In the genomic region with DNA sequence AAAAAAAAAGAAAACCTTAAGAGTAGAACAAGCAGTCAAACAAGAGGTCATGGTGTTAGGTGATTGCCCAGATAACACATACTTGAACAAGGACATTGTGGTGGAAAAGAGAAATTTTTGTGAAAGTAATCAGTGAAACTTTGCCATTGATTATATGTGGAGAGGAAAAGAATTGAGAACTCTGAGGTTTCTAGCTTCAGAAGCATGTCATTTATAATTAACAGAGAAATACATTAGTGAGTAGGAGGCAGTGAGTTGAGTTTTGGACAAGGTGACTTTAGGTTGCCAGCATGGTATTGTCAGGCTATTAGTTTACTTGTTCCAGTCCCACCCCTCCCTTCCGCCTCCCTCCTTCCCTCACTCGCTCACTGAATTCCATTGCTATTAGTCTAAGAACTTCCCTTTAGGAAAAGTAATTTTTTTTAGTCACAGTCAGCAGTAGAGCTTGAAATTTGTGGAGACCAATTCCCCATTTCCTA, we compare ENCODE assay signal across 10 cellular contexts. TPM values are rescaled to one million over a fixed set of nuclear protein-coding genes. Genes with fewer than 3 reads are reported as not detected.
A peak's percentile ranks its signal among the peaks of the same experiment; 100 is the strongest.
DNase-seq lines count a peak whose midpoint lies in the region; ATAC-seq and TF ChIP-seq lines count a peak whose summit lies in the region.
"Had no signal": no experiment of that assay in that cellular context is flagged by ENCODE, and none has a peak within 500 bp of the region (broad histone marks: within the 10 kb centered on the region; RNA-seq: fewer than 3 reads in every experiment).

No MANE protein-coding gene starts in this region.

- H3K27ac Mint-ChIP-seq in activated naive CD4-positive, alpha-beta T cell treated with anti-CD3 and anti-CD28 coated beads for 36 hours = peak overlapping the region; percentile 94
- H3K27ac Mint-ChIP-seq in type B pancreatic cell = peak overlapping the region; percentile 89
- H3K27ac Mint-ChIP-seq in CD4-positive, alpha-beta T cell = no peak overlapping the region

- H3K4me1 Mint-ChIP-seq in activated naive CD4-positive, alpha-beta T cell treated with anti-CD3 and anti-CD28 coated beads for 36 hours (ENCODE audit: low read depth) = peaks cover 85% of the 10 kb centered on the region
- peaks cover 73% of the 10 kb centered on the region for H3K4me1 Mint-ChIP-seq in type B pancreatic cell (ENCODE audit: unreplicated experiment)
- peaks cover 91% of the 10 kb centered on the region for H3K4me1 Mint-ChIP-seq in CD4-positive, alpha-beta T cell (ENCODE audit: low read depth)

- DNase-seq in activated naive CD4-positive, alpha-beta T cell treated with anti-CD3 and anti-CD28 coated beads for 36 hours = no peak
- DNase-seq in activated naive CD4-positive, alpha-beta T cell treated with Interleukin-2 at 50 U/mL for 16 hours = no peak
- peak; percentile 69 to 79 for DNase-seq in SJSA1 (ENCODE audit: low read depth in 1 of 2, low spot score in 2 of 2)
- DNase-seq in fibroblast of peridontal ligament (ENCODE audit: extremely low read depth) = peak; percentile 73
- no peak for DNase-seq in type B pancreatic cell (ENCODE audit: extremely low spot score, unreplicated experiment)
- DNase-seq in retina = no peak
- no peak for DNase-seq in CD4-positive, alpha-beta T cell
- DNase-seq in activated CD4-positive, alpha-beta T cell treated with anti-CD3 and anti-CD28 coated beads for 1 hour = no peak
- DNase-seq: left ventricle myocardium inferior had no signal

- H3K27ac ChIP-seq in SJSA1 = peak overlapping the region; percentile 27
- no peak overlapping the region for H3K27ac ChIP-seq in CD4-positive, alpha-beta T cell (ENCODE audit: low read depth, low read length)
- H3K27ac ChIP-seq: left ventricle myocardium inferior had no signal

- no peaks in the 10 kb centered on the region for H3K9me3 ChIP-seq in SJSA1 (replicated peaks)
- no peaks in the 10 kb centered on the region for H3K9me3 ChIP-seq in CD4-positive, alpha-beta T cell (ENCODE audit: control insufficient read depth, low read length)
- H3K9me3 ChIP-seq: left ventricle myocardium inferior, suprapubic skin had no signal

- peaks cover 9% of the 10 kb centered on the region for H3K36me3 Mint-ChIP-seq in activated naive CD4-positive, alpha-beta T cell treated with anti-CD3 and anti-CD28 coated beads for 36 hours (ENCODE audit: low read depth)
- peaks cover 9% of the 10 kb centered on the region for H3K36me3 Mint-ChIP-seq in type B pancreatic cell
- peaks cover 6% of the 10 kb centered on the region for H3K36me3 Mint-ChIP-seq in CD4-positive, alpha-beta T cell (ENCODE audit: low read depth)

- peaks cover 5% of the 10 kb centered on the region for H3K9me3 Mint-ChIP-seq in activated naive CD4-positive, alpha-beta T cell treated with anti-CD3 and anti-CD28 coated beads for 36 hours
- H3K9me3 Mint-ChIP-seq in type B pancreatic cell = peaks cover 8% of the 10 kb centered on the region
- H3K9me3 Mint-ChIP-seq in CD4-positive, alpha-beta T cell = no peaks in the 10 kb centered on the region

- no peak overlapping the region for H3K4me3 Mint-ChIP-seq in activated naive CD4-positive, alpha-beta T cell treated with anti-CD3 and anti-CD28 coated beads for 36 hours
- peak overlapping the region; percentile 29 for H3K4me3 Mint-ChIP-seq in type B pancreatic cell
- H3K4me3 Mint-ChIP-seq in CD4-positive, alpha-beta T cell = no peak overlapping the region

- TF ChIP-seq CTCF in type B pancreatic cell (conservative IDR thresholded peaks at IDR 0.05) = no peak
- TF ChIP-seq CTCF in CD4-positive, alpha-beta T cell (IDR thresholded peaks at IDR 0.05) = no peak

- intact Hi-C loops in activated naive CD4-positive, alpha-beta T cell treated with anti-CD3 and anti-CD28 coated beads for 36 hours (cut with micrococcal nuclease) = loop anchor here (5.0 kb wide), 1 partner anchor 183 kb away; no protein-coding TSS in a partner anchor
- intact Hi-C loops in CD4-positive, alpha-beta T cell (cut with DNase I, micrococcal nuclease) = no loop called here

- H3K4me3 ChIP-seq in SJSA1 = no peak overlapping the region
- H3K4me3 ChIP-seq: left ventricle myocardium inferior, suprapubic skin had no signal

- CTCF ChIA-PET in activated naive CD4-positive, alpha-beta T cell treated with anti-CD3 and anti-CD28 coated beads for 36 hours (lab: Charles Lee) = interaction anchor here (0.5 to 2.0 kb wide), 4 partner anchors 14 to 97 kb away, joined by 3 to 9 read pairs (median 4); no protein-coding TSS in a partner anchor
- CTCF ChIA-PET in CD4-positive, alpha-beta T cell (lab: Charles Lee) = interaction anchor here (0.6 to 2.3 kb wide), 3 partner anchors 10 to 98 kb away, joined by 3 to 9 read pairs (median 5); no protein-coding TSS in a partner anchor

- H3K27me3 ChIP-seq in SJSA1 (replicated peaks) = no peaks in the 10 kb centered on the region
- no peaks in the 10 kb centered on the region for H3K27me3 ChIP-seq in CD4-positive, alpha-beta T cell (ENCODE audit: control insufficient read depth, insufficient read depth, low read length)
- H3K27me3 ChIP-seq: suprapubic skin had no signal

- POLR2A ChIA-PET in CD4-positive, alpha-beta T cell (lab: Charles Lee) = no interaction called here

- no peak for ATAC-seq in CD4-positive, alpha-beta T cell (ENCODE audit: poor library complexity)

- H3K36me3 ChIP-seq in SJSA1 = no peaks in the 10 kb centered on the region
- H3K36me3 ChIP-seq: left ventricle myocardium inferior, suprapubic skin had no signal

- peaks cover 62% of the 10 kb centered on the region for H3K4me1 ChIP-seq in SJSA1 (replicated peaks)

- no peaks in the 10 kb centered on the region for H3K27me3 Mint-ChIP-seq in activated naive CD4-positive, alpha-beta T cell treated with anti-CD3 and anti-CD28 coated beads for 36 hours (ENCODE audit: low read depth)
- H3K27me3 Mint-ChIP-seq in type B pancreatic cell = no peaks in the 10 kb centered on the region
- no peaks in the 10 kb centered on the region for H3K27me3 Mint-ChIP-seq in CD4-positive, alpha-beta T cell

RNA-seq across cellular contexts. Expression of a gene that starts 17.2 kb away (rescaled TPM):
- 10 to 100 TPM; 62.1 to 66.7 TPM for total RNA-seq in activated naive CD4-positive, alpha-beta T cell treated with anti-CD3 and anti-CD28 coated beads for 36 hours
- total RNA-seq in SJSA1 (2014; rRNA removed; shearing (Covaris generic)) = 36.0 and 48.5 TPM in 2 replicates
- total RNA-seq in type B pancreatic cell (ENCODE audit: low replicate concordance) = 58.7 TPM in 2 replicates
- total RNA-seq in CD4-positive, alpha-beta T cell = 100 to 1,000 TPM; 121 to 123 TPM

Comparison
In these comparisons a context has a peak if more than half of its experiments do, and no peak if none do; other contexts are left out.
1. DNase-seq: peak in SJSA1 (2 of 2) and fibroblast of peridontal ligament (single experiment); none in activated naive CD4-positive, alpha-beta T cell treated with anti-CD3 and anti-CD28 coated beads for 36 hours (single experiment), activated naive CD4-positive, alpha-beta T cell treated with Interleukin-2 at 50 U/mL for 16 hours (single experiment), type B pancreatic cell (single experiment), retina (single experiment), CD4-positive, alpha-beta T cell (0 of 10) and activated CD4-positive, alpha-beta T cell treated with anti-CD3 and anti-CD28 coated beads for 1 hour (single experiment).